In genomic region chr2:79640001-79640400, GRCh38 we compare ENCODE assay signal across 31 cellular contexts.
"Had no signal": no experiment of that assay in that cellular context is flagged by ENCODE, and none has a peak within 500 bp of the region (broad histone marks: within the 10 kb centered on the region; RNA-seq: fewer than 3 reads in every experiment).

No MANE protein-coding gene starts in this region.

- H3K9ac ChIP-seq: parathyroid adenoma had no signal

- ATAC-seq: activated CD4-positive, CD25-positive, alpha-beta regulatory T cell treated with anti-CD3 and anti-CD28 coated beads, Interleukin-2, amount 50 U/mL, for 24 hours; body of pancreas; gastrocnemius medialis; naive thymus-derived CD4-positive, alpha-beta T cell; stimulated activated naive B cell treated with anti-CD40 and anti-IgM and Interleukin-4, amounts not matched to agents 10 μg/mL and 1 μg/mL and 100 μg/mL, for 72 hours had no signal

- H3K36me3 ChIP-seq: adrenal gland, gastrocnemius medialis, right atrium auricular region, stomach, thyroid gland, upper lobe of left lung, vagina had no signal

- DNase-seq: activated CD4-positive, alpha-beta T cell treated with anti-CD3 and anti-CD28 coated beads for 48 hours; activated CD4-positive, alpha-beta T cell treated with anti-CD3 and anti-CD28 coated beads, Interleukin-2, amount 50 U/mL, for 48 hours; activated CD8-positive, alpha-beta memory T cell treated with anti-CD3 and anti-CD28 coated beads for 24 hours; activated effector memory CD4-positive, alpha-beta T cell treated with Interleukin-2 at 50 U/mL for 16 hours; activated naive CD4-positive, alpha-beta T cell treated with Interleukin-2 at 50 U/mL for 16 hours; adrenal gland; aorta; body of pancreas; cerebellar nuclear complex; dorsolateral prefrontal cortex; effector memory CD4-positive, alpha-beta T cell; erythroblast; gastrocnemius medialis; hippocampal formation; midbrain; naive thymus-derived CD4-positive, alpha-beta T cell; occipital lobe; stimulated activated CD4-positive, alpha-beta T cell treated with anti-CD3 and anti-CD28 coated beads, Interleukin-1b, Interleukin-23, amount 100 ng/mL, for 48 hours; stimulated activated naive B cell treated with anti-CD40 and anti-IgM and Interleukin-4, amounts not matched to agents 10 μg/mL and 1 μg/mL and 100 μg/mL, for 72 hours; stomach; T-helper 9 cell; thyroid gland; upper lobe of left lung had no signal

- H3K9me3 ChIP-seq: adrenal gland, body of pancreas, gastrocnemius medialis, right atrium auricular region, stomach, thyroid gland, upper lobe of left lung, vagina had no signal

- FAIRE-seq: TTC549 had no signal

- H3K27me3 ChIP-seq: adrenal gland, body of pancreas, dorsolateral prefrontal cortex, gastrocnemius medialis, right atrium auricular region, stomach, thyroid gland, upper lobe of left lung, vagina had no signal

- H3K4me3 ChIP-seq: adrenal gland, body of pancreas, coronary artery, dorsolateral prefrontal cortex, gastrocnemius medialis, right atrium auricular region, smooth muscle cell, stomach, thyroid gland, upper lobe of left lung, vagina had no signal

- H3K4me1 ChIP-seq: adrenal gland, body of pancreas, gastrocnemius medialis, parathyroid adenoma, right atrium auricular region, stomach, thyroid gland, upper lobe of left lung, vagina had no signal

- H3K27ac ChIP-seq: adrenal gland, body of pancreas, coronary artery, dorsolateral prefrontal cortex, gastrocnemius medialis, parathyroid adenoma, right atrium auricular region, stomach, thyroid gland, upper lobe of left lung, vagina, VCaP had no signal
